In genomic region chr6:148325316-148326068, GRCh38 we compare ENCODE assay signal across 21 cellular contexts. TPM values are rescaled to one million over a fixed set of nuclear protein-coding genes. Genes with fewer than 3 reads are reported as not detected.
"Had no signal": no experiment of that assay in that cellular context is flagged by ENCODE, and none has a peak within 500 bp of the region (broad histone marks: within the 10 kb centered on the region; RNA-seq: fewer than 3 reads in every experiment).

No MANE protein-coding gene starts in this region.

- H3K36me3 ChIP-seq: prostate gland, suprapubic skin, upper lobe of left lung had no signal

- H3K27ac ChIP-seq: body of pancreas, prostate gland, suprapubic skin, upper lobe of left lung had no signal

- H3K9me3 ChIP-seq: body of pancreas, prostate gland, suprapubic skin, upper lobe of left lung had no signal

- H3K27ac Mint-ChIP-seq: activated B cell treated with CpG ODN at 0.5 μM for 24 hours; activated naive CD8-positive, alpha-beta T cell treated with anti-CD3 and anti-CD28 coated beads for 36 hours; activated T-cell treated with anti-CD3 and anti-CD28 coated beads, Interleukin-2, amount 50 U/mL, for 72 hours; mesothelial cell of epicardium; nephron progenitor cell; T-helper 17 cell had no signal

- H3K4me1 ChIP-seq: prostate gland had no signal

- H3K9me3 Mint-ChIP-seq: activated B cell treated with CpG ODN at 0.5 μM for 24 hours, mesothelial cell of epicardium, nephron progenitor cell had no signal

- H3K4me3 ChIP-seq: body of pancreas, prostate gland, smooth muscle cell, suprapubic skin, upper lobe of left lung had no signal

- H3K4me3 Mint-ChIP-seq: activated B cell treated with CpG ODN at 0.5 μM for 24 hours; activated naive CD8-positive, alpha-beta T cell treated with anti-CD3 and anti-CD28 coated beads for 36 hours; activated T-cell treated with anti-CD3 and anti-CD28 coated beads, Interleukin-2, amount 50 U/mL, for 72 hours; mesothelial cell of epicardium; nephron progenitor cell; T-helper 17 cell had no signal

- H3K27me3 ChIP-seq: body of pancreas, suprapubic skin, upper lobe of left lung had no signal

- H3K4me1 Mint-ChIP-seq: activated B cell treated with CpG ODN at 0.5 μM for 24 hours; activated naive CD8-positive, alpha-beta T cell treated with anti-CD3 and anti-CD28 coated beads for 36 hours had no signal

- H3K36me3 Mint-ChIP-seq: activated naive CD8-positive, alpha-beta T cell treated with anti-CD3 and anti-CD28 coated beads for 36 hours; immature natural killer cell; mesothelial cell of epicardium had no signal

- DNase-seq: activated B cell treated with CpG ODN at 0.5 μM for 24 hours; activated CD4-positive, alpha-beta T cell treated with anti-CD3 and anti-CD28 coated beads for 48 hours; activated CD8-positive, alpha-beta memory T cell treated with anti-CD3 and anti-CD28 coated beads, Interleukin-2, amount 50 U/mL, for 48 hours; activated gamma-delta T cell; activated naive CD8-positive, alpha-beta T cell treated with anti-CD3 and anti-CD28 coated beads for 36 hours; activated T-cell treated with anti-CD3 and anti-CD28 coated beads, Interleukin-2, amount 50 U/mL, for 72 hours; amygdala; caudate nucleus; foreskin melanocyte; head of caudate nucleus; nephron progenitor cell; right cardiac atrium; stimulated activated naive CD8-positive, alpha-beta T cell treated with anti-CD3 and anti-CD28 coated beads, Interleukin-15, Interleukin-2, amounts not matched to agents 100 U/mL and 50 U/mL, for 24 hours; T-helper 17 cell; upper lobe of left lung had no signal

RNA-seq across cellular contexts. Expression of gene SASH1, which starts 17.1 kb away (rescaled TPM):
- polyA plus RNA-seq: immature natural killer cell had no signal
